8 cellular contexts compared by ENCODE assay signal in the genomic region with DNA sequence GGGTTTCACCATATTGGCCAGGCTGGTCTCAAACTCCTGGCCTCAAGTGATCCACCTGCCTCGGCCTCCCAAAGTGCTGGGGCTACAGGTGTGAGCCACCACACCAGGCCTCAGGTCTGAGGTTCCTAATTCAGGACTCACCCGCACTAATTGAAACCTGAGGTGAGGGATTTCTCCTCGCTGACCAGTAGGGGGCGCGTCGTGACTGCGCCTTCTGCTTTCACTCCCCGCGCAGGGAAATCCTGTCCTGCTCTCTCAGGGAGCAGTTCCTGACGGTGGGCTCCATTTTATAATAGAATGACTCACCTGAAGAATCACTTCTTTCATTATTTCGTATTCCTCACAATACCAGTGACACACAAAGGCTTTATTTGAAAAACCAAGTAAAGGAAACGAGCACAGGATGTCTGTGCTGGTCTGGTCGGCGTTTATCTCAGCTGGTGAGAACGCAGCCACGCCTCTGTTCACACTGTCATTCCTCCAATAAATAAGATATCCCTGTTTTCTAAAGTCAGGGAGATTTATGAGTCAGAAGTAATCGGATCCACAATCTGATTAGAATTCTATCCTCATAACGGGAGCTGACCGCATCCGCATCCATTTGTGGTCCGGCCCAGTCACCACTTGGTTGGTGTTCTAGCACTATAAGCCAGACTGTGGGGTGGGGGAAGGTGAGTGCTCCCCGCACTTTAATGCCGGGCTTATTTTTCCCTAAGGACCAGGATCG. TPM values are rescaled to one million over a fixed set of nuclear protein-coding genes. Genes with fewer than 3 reads are reported as not detected.
DNase-seq lines count a peak whose midpoint lies in the region; ATAC-seq, FAIRE-seq and TF ChIP-seq lines count a peak whose summit lies in the region.

No MANE protein-coding gene starts in this region.

- peak; percentile 90 to 93 for TF ChIP-seq RAD21 in A549 (conservative IDR thresholded peaks at IDR 0.05 in 1 of 2, IDR thresholded peaks at IDR 0.05 in 1 of 2)

- intact Hi-C loops in lower lobe of right lung (cut with DNase I), result no loop called here

- TF ChIP-seq EP300 in A549 (IDR thresholded peaks at IDR 0.05), result no peak

- DNase-seq in A549 (ENCODE audit: low read depth in 1 of 2, low spot score in 1 of 2) (peak; percentile 81), NCI-H510A treated with DMSO at 0.1 percent for 48 hours (lab: John Stamatoyannopoulos, UW) (peak; percentile 69), lower lobe of right lung (peak; percentile 84)
- peak; percentile 54 to 72 for DNase-seq in activated CD8-positive, alpha-beta memory T cell treated with anti-CD3 and anti-CD28 coated beads for 1 hour (ENCODE audit: extremely low read depth in 1 of 2, low read depth in 1 of 2)
- DNase-seq in effector CD4-positive, alpha-beta T cell, result peak; percentile 81
- peak; percentile 80 to 83 for DNase-seq in stimulated activated CD4-positive, alpha-beta T cell treated with anti-CD3 and anti-CD28 coated beads, Interleukin-4, amount 100 ng/mL, for 48 hours (ENCODE audit: low read depth in 2 of 2)

- H3K4me1 ChIP-seq in A549 (peaks cover 13% of the 10 kb centered on the region), lower lobe of right lung (peaks cover 3% of the 10 kb centered on the region)

- POLR2A ChIA-PET in A549 (lab: Yijun Ruan, JAX), result interaction anchor here (1.5 kb wide), 1 partner anchor 39 kb away, joined by 3 read pairs; a partner anchor contains a TSS

- ATAC-seq in A549, result peak; percentile 82 to 90
- ATAC-seq in GM18511 (IDR thresholded peaks at IDR 0.05; ENCODE audit: unreplicated experiment), result peak; percentile 77
- ATAC-seq in HG03135 (IDR thresholded peaks at IDR 0.05; ENCODE audit: unreplicated experiment), result peak; percentile 80
- peak; percentile 89 to 90 for ATAC-seq in lower lobe of right lung

- H3K27ac ChIP-seq in A549, result peak overlapping the region in 1 of 2 experiments; percentile 42; a peak in 1 of 6 replicates
- peak overlapping the region; percentile 51 for H3K27ac ChIP-seq in lower lobe of right lung

- no peak for FAIRE-seq in A549 (lab: Jason Lieb, UNC)

- CTCF ChIA-PET in A549 (lab: Yijun Ruan, JAX), result interaction anchor here (0.6 to 5.7 kb wide), 58 partner anchors 10 to 594 kb away, joined by 3 to 66 read pairs (median 4); a partner anchor contains a TSS

- H3K27me3 ChIP-seq in lower lobe of right lung (ENCODE audit: low read depth), result no peaks in the 10 kb centered on the region

- H3K9me3 ChIP-seq in A549 (no peaks in the 10 kb centered on the region), lower lobe of right lung (no peaks in the 10 kb centered on the region)

- WGBS in A549 (ENCODE audit: missing lambda C conversion rate), result 46% methylated on average over 24 of the region's 24 CpGs

- H3K4me3 ChIP-seq in A549 (no peak overlapping the region), lower lobe of right lung (peak overlapping the region; percentile 36)

- TF ChIP-seq CTCF in A549 (IDR thresholded peaks at IDR 0.05) (peak; percentile 92), lower lobe of right lung (IDR thresholded peaks at IDR 0.05) (peak; percentile 97)

- no peaks in the 10 kb centered on the region for H3K36me3 ChIP-seq in lower lobe of right lung

- no peak for TF ChIP-seq POLR2A in A549 (IDR thresholded peaks at IDR 0.05; ENCODE audit: low read length)

- H3K4me2 ChIP-seq in A549, result peak overlapping the region; percentile 4; the same call in 1 of the 3 replicates

TF ChIP-seq in A549, 52 proteins besides CTCF, POLR2A, EP300 and RAD21:
- TF ChIP-seq NR3C1 (IDR thresholded peaks at IDR 0.05), result no peak
- TF ChIP-seq SMC3 (IDR thresholded peaks at IDR 0.05), result peak; percentile 77
- no peak for TF ChIP-seq RCOR1 (IDR thresholded peaks at IDR 0.05; ENCODE audit: low read depth, low read length)
- TF ChIP-seq FOSL2 (IDR thresholded peaks at IDR 0.05), result no peak
- TF ChIP-seq FOSL2 (CRISPR knock-in tag; IDR thresholded peaks at IDR 0.05), result peak; percentile 78

RNA-seq across cellular contexts. Expression of a gene that starts 35.4 kb away (rescaled TPM):
- polyA plus RNA-seq in A549 (2011; rRNA removed) (10.7 and 18.3 TPM in 2 replicates), A549 (2017; fragmentation: RNase III; extraction: RNeasy Plus Mini Kit Qiagen cat#74134 plus additional on column Dnase treatment) (50.0 to 58.4 TPM (median 57.4 TPM) in 3 replicates)
- polyA plus RNA-seq in A549 (2012; cell fraction: cytosol; rRNA removed), result 19.0 and 26.0 TPM in 2 replicates
- polyA plus RNA-seq in A549 (2012; cell fraction: nucleus; rRNA removed), result 43.7 and 44.6 TPM in 2 replicates
- 11.6 TPM in 2 replicates for polyA minus RNA-seq in A549 (2011; rRNA and poly(A)+ RNA removed)
- 30.2 TPM for total RNA-seq in lower lobe of right lung

RNA-seq across cellular contexts. Expression of a gene that starts 39.2 kb away (rescaled TPM):
- polyA plus RNA-seq in A549 (2011; rRNA removed) (7.7 and 8.3 TPM in 2 replicates), A549 (2017; fragmentation: RNase III; extraction: RNeasy Plus Mini Kit Qiagen cat#74134 plus additional on column Dnase treatment) (5.6 to 6.2 TPM (median 5.6 TPM) in 3 replicates)
- polyA plus RNA-seq in A549 (2012; cell fraction: cytosol; rRNA removed), result 2.8 and 3.2 TPM in 2 replicates
- 2.4 and 4.2 TPM in 2 replicates for polyA plus RNA-seq in A549 (2012; cell fraction: nucleus; rRNA removed)
- 5.5 and 9.3 TPM in 2 replicates for polyA minus RNA-seq in A549 (2011; rRNA and poly(A)+ RNA removed)
- total RNA-seq in lower lobe of right lung, result 16.0 TPM
